In the genomic region with DNA sequence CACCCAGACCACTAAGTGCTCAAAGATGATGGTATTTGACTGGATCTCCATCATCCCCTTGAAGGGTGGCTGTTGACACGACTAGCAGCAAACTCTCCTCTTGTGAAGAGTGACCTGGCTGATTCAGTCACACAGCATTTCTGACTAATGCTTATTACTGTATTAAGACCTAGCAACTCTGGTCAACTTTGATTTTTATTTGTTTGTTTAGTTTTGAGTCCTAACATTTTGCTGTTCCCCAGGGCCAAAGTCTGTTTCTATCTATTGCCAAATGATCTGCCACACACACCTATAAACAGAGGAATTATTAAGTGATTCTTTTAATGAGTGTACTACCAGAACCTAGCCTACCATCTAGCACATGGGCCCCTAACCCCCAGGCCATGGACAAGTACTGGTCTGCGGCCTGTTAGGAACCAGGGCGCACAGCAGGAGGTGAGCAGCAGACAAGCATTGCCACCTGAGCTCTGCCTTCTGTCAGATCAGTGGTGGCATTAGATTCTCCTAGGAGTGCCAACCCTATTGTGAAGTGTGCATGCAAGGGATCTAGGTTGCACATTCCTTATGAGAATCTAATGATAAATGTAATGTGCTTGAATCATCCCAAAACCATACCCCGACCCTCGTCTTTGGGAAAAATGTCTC, we compare ENCODE assay signal across 20 cellular contexts.
"Had no signal": no experiment of that assay in that cellular context is flagged by ENCODE, and none has a peak within 500 bp of the region (broad histone marks: within the 10 kb centered on the region; RNA-seq: fewer than 3 reads in every experiment).

No MANE protein-coding gene starts in this region.

- DNase-seq: KBM-7, MG63, NCI-H1092, NCI-H1105 treated with DMSO at 0.1 percent for 48 hours, NCI-H1417 treated with DMSO at 0.1 percent for 48 hours, NCI-H146, NCI-H1694 treated with DMSO at 0.1 percent for 48 hours, NCI-H1930, NCI-H2081, NCI-H2107, NCI-H2227 treated with DMSO at 0.1 percent for 48 hours, NCI-H524 treated with DMSO at 0.1 percent for 48 hours, NCI-H69, NCI-H774, SHP77, SK-N-SH had no signal

- H3K36me3 ChIP-seq: MG63 had no signal

- H3K9me3 ChIP-seq: MG63, SK-N-SH had no signal

- H3K4me2 ChIP-seq: SK-N-SH had no signal

- FAIRE-seq: HTR-8/SVneo had no signal

- H3K27me3 ChIP-seq: MG63 had no signal

- H3K4me3 ChIP-seq: MG63 had no signal

- ATAC-seq: Panc1 had no signal

- H3K9ac ChIP-seq: SK-N-SH had no signal

- H3K27ac ChIP-seq: HL-60, RWPE1 had no signal
